In the genomic region with DNA sequence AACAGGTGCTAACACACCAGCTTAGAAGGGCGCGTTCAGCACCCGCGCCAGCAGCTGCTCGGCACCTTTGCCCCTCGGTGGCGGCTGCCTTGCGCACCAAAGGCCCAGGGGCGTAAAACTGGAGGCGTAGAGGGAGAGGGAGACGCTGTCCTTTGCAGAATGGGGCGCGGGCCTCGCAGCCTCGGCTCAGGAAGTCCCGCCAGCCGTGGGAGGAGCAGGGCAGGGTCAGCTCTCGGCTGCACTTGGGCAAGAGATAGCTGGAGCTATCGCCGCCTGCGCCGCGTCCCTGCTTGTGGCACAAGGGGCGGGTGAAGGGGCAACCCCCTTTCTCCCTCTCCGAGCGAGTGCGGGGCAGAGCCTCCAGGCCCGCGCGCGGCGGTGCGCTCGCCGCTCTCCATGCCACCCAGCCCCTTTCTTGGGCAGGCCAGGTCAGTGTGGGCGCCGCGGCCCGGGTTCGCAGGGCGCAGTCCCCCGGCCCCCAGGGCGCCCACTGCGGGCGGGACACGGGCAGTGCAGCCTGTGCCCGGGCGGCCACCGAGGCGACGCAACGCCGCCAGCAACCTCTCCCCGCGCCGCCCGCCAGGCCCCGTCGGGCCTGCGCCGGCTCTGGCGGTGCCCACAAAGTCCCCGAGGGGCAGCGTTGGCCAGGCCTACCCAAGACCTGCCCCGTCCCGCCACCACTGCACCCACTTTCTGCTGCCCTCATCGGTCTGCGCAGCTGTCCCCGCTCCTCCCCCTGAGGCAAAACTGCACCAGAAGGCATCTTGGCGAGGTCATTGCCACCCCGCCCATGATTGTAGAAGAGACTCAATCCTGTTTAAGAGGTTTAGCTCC, we compare ENCODE assay signal across 17 cellular contexts. TPM values are rescaled to one million over a fixed set of nuclear protein-coding genes. Genes with fewer than 3 reads are reported as not detected.
DNase-seq lines count a peak whose midpoint lies in the region; ATAC-seq and TF ChIP-seq lines count a peak whose summit lies in the region.
"Had no signal": no experiment of that assay in that cellular context is flagged by ENCODE, and none has a peak within 500 bp of the region (broad histone marks: within the 10 kb centered on the region; RNA-seq: fewer than 3 reads in every experiment).

No MANE protein-coding gene starts in this region.

- intact Hi-C loops in Right ventricle myocardium superior (cut with DNase I) = no loop called here
- intact Hi-C loops in mucosa of descending colon (cut with DNase I, micrococcal nuclease) = no loop called here

- H3K27ac ChIP-seq in right atrium auricular region = no peak overlapping the region
- no peak overlapping the region for H3K27ac ChIP-seq in cardiac muscle cell
- H3K27ac ChIP-seq: ovary, vagina had no signal

- H3K36me3 ChIP-seq in right atrium auricular region (no peaks in the 10 kb centered on the region), cardiac muscle cell (no peaks in the 10 kb centered on the region), mucosa of descending colon (ENCODE audit: low read depth) (no peaks in the 10 kb centered on the region)
- H3K36me3 ChIP-seq: ovary, vagina had no signal

- POLR2A ChIA-PET in HEK293T (lab: Yijun Ruan, JAX) = no interaction called here

- H3K4me3 ChIP-seq in right atrium auricular region (peak overlapping the region in 1 of 2 donors; percentile 25), cardiac muscle cell (peak overlapping the region; percentile 17), mucosa of descending colon (no peak overlapping the region)
- H3K4me3 ChIP-seq: ovary, vagina had no signal

- H3K27me3 ChIP-seq in right atrium auricular region (peaks cover 0 to 8% of the 10 kb centered on the region in 2 donors), cardiac muscle cell (peaks cover 73% of the 10 kb centered on the region)
- H3K27me3 ChIP-seq: ovary, vagina had no signal

- no peaks in the 10 kb centered on the region for H3K27me3 Mint-ChIP-seq in T-helper 17 cell

- H3K9me3 ChIP-seq in right atrium auricular region = no peaks in the 10 kb centered on the region
- no peaks in the 10 kb centered on the region for H3K9me3 ChIP-seq in cardiac muscle cell (ENCODE audit: low read depth)
- H3K9me3 ChIP-seq in mucosa of descending colon = no peaks in the 10 kb centered on the region
- H3K9me3 ChIP-seq in T-helper 17 cell (ENCODE audit: control insufficient read depth, low read length, poor library complexity, severe bottlenecking) = no peaks in the 10 kb centered on the region
- H3K9me3 ChIP-seq: ovary, vagina had no signal

- CTCF ChIA-PET in HEK293T (lab: Yijun Ruan, JAX) = no interaction called here

- TF ChIP-seq CTCF in right atrium auricular region (IDR thresholded peaks at IDR 0.05) (no peak), cardiac muscle cell (IDR thresholded peaks at IDR 0.05; ENCODE audit: low read depth, low read length) (no peak), mucosa of descending colon (IDR thresholded peaks at IDR 0.05) (no peak)

- H3K4me1 ChIP-seq in right atrium auricular region = peaks cover 0 to 12% of the 10 kb centered on the region in 2 donors
- no peaks in the 10 kb centered on the region for H3K4me1 ChIP-seq in cardiac muscle cell (ENCODE audit: low read depth)
- peaks cover 8% of the 10 kb centered on the region for H3K4me1 ChIP-seq in mucosa of descending colon (ENCODE audit: low read depth)

- peak; percentile 46 for DNase-seq in Right ventricle myocardium superior
- no peak for DNase-seq in right atrium auricular region (ENCODE audit: low spot score)
- peak in 1 of 2 donors; percentile 9 for DNase-seq in cardiac muscle cell (ENCODE audit: low read depth in 1 of 2, low spot score in 1 of 2)
- peak in 1 of 3 donors; percentile 32 for DNase-seq in mucosa of descending colon
- DNase-seq in medulla oblongata (ENCODE audit: extremely low spot score) = no peak
- DNase-seq in T-helper 17 cell = no peak
- DNase-seq in HEK293T (ENCODE audit: extremely low spot score) = no peak
- DNase-seq in activated CD4-positive, alpha-beta T cell treated with anti-CD3 and anti-CD28 coated beads for 48 hours = no peak
- DNase-seq: activated B cell treated with CpG ODN at 0.5 μM for 24 hours; activated naive CD4-positive, alpha-beta T cell; dermis blood vessel endothelial cell; GF-D8; ovary; SHP77 treated with DMSO at 0.1 percent for 48 hours had no signal

- ATAC-seq in Right ventricle myocardium superior (ENCODE audit: poor library complexity) = peak; percentile 51
- peak; percentile 76 for ATAC-seq in mucosa of descending colon
- ATAC-seq in T-helper 17 cell = no peak

- H3K36me3 Mint-ChIP-seq in T-helper 17 cell (ENCODE audit: low read depth) = no peaks in the 10 kb centered on the region

- no peak overlapping the region for H3K27ac Mint-ChIP-seq in T-helper 17 cell
- H3K27ac Mint-ChIP-seq: activated B cell treated with CpG ODN at 0.5 μM for 24 hours had no signal

- H3K4me1 Mint-ChIP-seq in T-helper 17 cell = no peaks in the 10 kb centered on the region
- H3K4me1 Mint-ChIP-seq: activated B cell treated with CpG ODN at 0.5 μM for 24 hours had no signal

- no peak overlapping the region for H3K4me3 Mint-ChIP-seq in T-helper 17 cell
- H3K4me3 Mint-ChIP-seq: activated B cell treated with CpG ODN at 0.5 μM for 24 hours had no signal

TF ChIP-seq in HEK293T, 16 proteins besides CTCF, POLR2A, EP300 and RAD21:
- no peak for TF ChIP-seq FOXA1 (IDR thresholded peaks at IDR 0.05)
- TF ChIP-seq LEF1 (IDR thresholded peaks at IDR 0.05; ENCODE audit: borderline replicate concordance) = no peak
- no peak for TF ChIP-seq ARNT (IDR thresholded peaks at IDR 0.05)
- no peak for TF ChIP-seq SP1 (IDR thresholded peaks at IDR 0.05)
- no peak for TF ChIP-seq TARDBP (IDR thresholded peaks at IDR 0.05)
- no peak for TF ChIP-seq FOXM1 (IDR thresholded peaks at IDR 0.05; ENCODE audit: borderline replicate concordance)
- no peak for TF ChIP-seq FOXK2 (IDR thresholded peaks at IDR 0.05)
- no peak for TF ChIP-seq ELF4 (IDR thresholded peaks at IDR 0.05)
- TF ChIP-seq BHLHE40 (IDR thresholded peaks at IDR 0.05; ENCODE audit: borderline replicate concordance) = no peak
- TF ChIP-seq, protein P1, sequence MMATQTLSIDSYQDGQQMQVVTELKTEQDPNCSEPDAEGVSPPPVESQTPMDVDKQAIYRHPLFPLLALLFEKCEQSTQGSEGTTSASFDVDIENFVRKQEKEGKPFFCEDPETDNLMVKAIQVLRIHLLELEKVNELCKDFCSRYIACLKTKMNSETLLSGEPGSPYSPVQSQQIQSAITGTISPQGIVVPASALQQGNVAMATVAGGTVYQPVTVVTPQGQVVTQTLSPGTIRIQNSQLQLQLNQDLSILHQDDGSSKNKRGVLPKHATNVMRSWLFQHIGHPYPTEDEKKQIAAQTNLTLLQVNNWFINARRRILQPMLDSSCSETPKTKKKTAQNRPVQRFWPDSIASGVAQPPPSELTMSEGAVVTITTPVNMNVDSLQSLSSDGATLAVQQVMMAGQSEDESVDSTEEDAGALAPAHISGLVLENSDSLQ (IDR thresholded peaks at IDR 0.05) = no peak
- TF ChIP-seq ZNF384 (IDR thresholded peaks at IDR 0.05) = no peak
- TF ChIP-seq L3MBTL2 (conservative IDR thresholded peaks at IDR 0.05) = no peak
- TF ChIP-seq HDGF (IDR thresholded peaks at IDR 0.05; ENCODE audit: borderline replicate concordance) = no peak
TF ChIP-seq in HEK293T: peak in this region for 0.

RNA-seq across cellular contexts. Expression of a gene that starts 4.1 kb away (rescaled TPM):
- total RNA-seq in Right ventricle myocardium superior = not detected
- not detected for total RNA-seq in right atrium auricular region
- not detected in 2 replicates for total RNA-seq in cardiac muscle cell
- not detected in 2 replicates for polyA plus RNA-seq in cardiac muscle cell
- not detected for total RNA-seq in mucosa of descending colon
- total RNA-seq in T-helper 17 cell = not detected
- total RNA-seq: activated B cell treated with CpG ODN at 0.5 μM for 24 hours, dermis blood vessel endothelial cell, LHCN-M2, ovary, vagina had no signal
- polyA plus RNA-seq: AG04450, ovary had no signal
